In genomic region chr12:72286526-72286925, GRCh38 we compare ENCODE assay signal across 37 cellular contexts. TPM values are rescaled to one million over a fixed set of nuclear protein-coding genes. Genes with fewer than 3 reads are reported as not detected.
"Had no signal": no experiment of that assay in that cellular context is flagged by ENCODE, and none has a peak within 500 bp of the region (broad histone marks: within the 10 kb centered on the region; RNA-seq: fewer than 3 reads in every experiment).

No MANE protein-coding gene starts in this region.

- H3K9me3 ChIP-seq: adrenal gland, ascending aorta, breast epithelium, gastrocnemius medialis, heart left ventricle had no signal

- DNase-seq: activated B cell treated with CpG ODN at 0.5 μM for 24 hours; activated CD4-positive, alpha-beta memory T cell treated with anti-CD3 and anti-CD28 coated beads for 36 hours; activated CD4-positive, alpha-beta T cell treated with anti-CD3 and anti-CD28 coated beads, Interleukin-2, amount 10 ng/mL, durations not matched to agents 24 days and 14 days; activated CD8-positive, alpha-beta memory T cell treated with anti-CD3 and anti-CD28 coated beads, Interleukin-2, amount 10 ng/mL, durations not matched to agents 7 days and 5 days; activated CD8-positive, alpha-beta memory T cell treated with anti-CD3 and anti-CD28 coated beads, Interleukin-2, amount 50 U/mL, for 4 hours; activated CD8-positive, alpha-beta T cell treated with anti-CD3 and anti-CD28 coated beads, Interleukin-2, amount 10 ng/mL, durations not matched to agents 7 days and 5 days; activated effector memory CD4-positive, alpha-beta T cell treated with anti-CD3 and anti-CD28 coated beads, Interleukin-2, amount 50 U/mL, for 16 hours; activated naive CD4-positive, alpha-beta T cell treated with anti-CD3 and anti-CD28 coated beads for 36 hours; activated naive CD8-positive, alpha-beta T cell treated with anti-CD3 and anti-CD28 coated beads for 36 hours; activated naive CD8-positive, alpha-beta T cell treated with anti-CD3 and anti-CD28 coated beads, Interleukin-2, amount 50 U/mL, for 24 hours; activated T-cell treated with anti-CD3 and anti-CD28 coated beads, Interleukin-2, amount 50 U/mL, for 1 hour; activated T-cell treated with anti-CD3 and anti-CD28 coated beads, Interleukin-2, amount 50 U/mL, for 48 hours; adrenal gland; dorsolateral prefrontal cortex; effector memory CD4-positive, alpha-beta T cell; endodermal cell; foreskin keratinocyte; gastrocnemius medialis; glutamatergic neuron; heart left ventricle; T-helper 17 cell; T1000; WERI-Rb-1 had no signal

- H3K27me3 ChIP-seq: adrenal gland, ascending aorta, cardiac muscle cell, foreskin keratinocyte, gastrocnemius medialis had no signal

- H3K27ac ChIP-seq: adrenal gland, ascending aorta, breast epithelium, cardiac muscle cell, coronary artery, dorsolateral prefrontal cortex, foreskin keratinocyte, gastrocnemius medialis, heart left ventricle, WERI-Rb-1 had no signal

- H3K27ac Mint-ChIP-seq: activated B cell treated with CpG ODN at 0.5 μM for 24 hours; activated CD4-positive, alpha-beta memory T cell treated with anti-CD3 and anti-CD28 coated beads for 36 hours; activated CD4-positive, alpha-beta T cell treated with anti-CD3 and anti-CD28 coated beads, Interleukin-2, amount 10 ng/mL, durations not matched to agents 24 days and 14 days; activated CD8-positive, alpha-beta memory T cell treated with anti-CD3 and anti-CD28 coated beads, Interleukin-2, amount 10 ng/mL, durations not matched to agents 7 days and 5 days; activated CD8-positive, alpha-beta T cell treated with anti-CD3 and anti-CD28 coated beads, Interleukin-2, amount 10 ng/mL, durations not matched to agents 7 days and 5 days; activated naive CD4-positive, alpha-beta T cell treated with anti-CD3 and anti-CD28 coated beads for 36 hours; activated naive CD4-positive, alpha-beta T cell treated with anti-CD3 and anti-CD28 coated beads, Interleukin-2, amount 50 U/mL, for 24 hours; activated naive CD8-positive, alpha-beta T cell treated with anti-CD3 and anti-CD28 coated beads for 36 hours; activated naive CD8-positive, alpha-beta T cell treated with anti-CD3 and anti-CD28 coated beads, Interleukin-2, amount 50 U/mL, for 24 hours; activated T-helper 1 cell treated with anti-CD3 and anti-CD28 coated beads, Interleukin-12 subunit alpha, Interleukin-12 subunit beta, Interleukin-2, Interleukin-4 antibody, amounts not matched to agents 30 ng/mL and 10 ng/mL and 1 ng/mL, durations not matched to agents 14 hours and 24 hours and 36 hours; activated T-helper 2 cell treated with anti-CD3 and anti-CD28 coated beads, Interferon-gamma antibody, Interleukin-2, Interleukin-4, amounts not matched to agents 10 μg/mL and 5 μg/mL and 100 μg/mL, durations not matched to agents 14 hours and 24 hours and 36 hours; brain; dendritic cell treated with granulocyte-macrophage colony-stimulating factor and Interleukin-4, amounts not matched to agents 40 ng/mL and 50 ng/mL, for 4 days; endodermal cell; T-helper 17 cell; T-helper 2 cell treated with Interferon-gamma antibody and Interleukin-4, amounts not matched to agents 5 μg/mL and 100 μg/mL, for 36 hours had no signal

- H3K9me3 Mint-ChIP-seq: activated B cell treated with CpG ODN at 0.5 μM for 24 hours; activated CD4-positive, alpha-beta T cell treated with anti-CD3 and anti-CD28 coated beads, Interleukin-2, amount 10 ng/mL, durations not matched to agents 24 days and 14 days; activated naive CD4-positive, alpha-beta T cell treated with anti-CD3 and anti-CD28 coated beads for 36 hours; activated naive CD4-positive, alpha-beta T cell treated with anti-CD3 and anti-CD28 coated beads, Interleukin-2, amount 50 U/mL, for 24 hours; activated T-helper 1 cell treated with anti-CD3 and anti-CD28 coated beads, Interleukin-12 subunit alpha, Interleukin-12 subunit beta, Interleukin-2, Interleukin-4 antibody, amounts not matched to agents 30 ng/mL and 10 ng/mL and 1 ng/mL, durations not matched to agents 14 hours and 24 hours and 36 hours; activated T-helper 2 cell treated with anti-CD3 and anti-CD28 coated beads, Interferon-gamma antibody, Interleukin-2, Interleukin-4, amounts not matched to agents 10 μg/mL and 5 μg/mL and 100 μg/mL, durations not matched to agents 14 hours and 24 hours and 36 hours; brain; central memory CD8-positive, alpha-beta T cell; dendritic cell treated with granulocyte-macrophage colony-stimulating factor and Interleukin-4, amounts not matched to agents 40 ng/mL and 50 ng/mL, for 4 days; endodermal cell; T-helper 2 cell treated with Interferon-gamma antibody and Interleukin-4, amounts not matched to agents 5 μg/mL and 100 μg/mL, for 36 hours had no signal

- H3K4me1 ChIP-seq: adrenal gland, ascending aorta, breast epithelium, gastrocnemius medialis, heart left ventricle had no signal

- H3K4me1 Mint-ChIP-seq: activated B cell treated with CpG ODN at 0.5 μM for 24 hours; activated CD4-positive, alpha-beta T cell treated with anti-CD3 and anti-CD28 coated beads, Interleukin-2, amount 10 ng/mL, durations not matched to agents 24 days and 14 days; activated CD8-positive, alpha-beta memory T cell treated with anti-CD3 and anti-CD28 coated beads, Interleukin-2, amount 10 ng/mL, durations not matched to agents 7 days and 5 days; activated naive CD4-positive, alpha-beta T cell treated with anti-CD3 and anti-CD28 coated beads, Interleukin-2, amount 50 U/mL, for 24 hours; activated naive CD8-positive, alpha-beta T cell treated with anti-CD3 and anti-CD28 coated beads for 36 hours; activated naive CD8-positive, alpha-beta T cell treated with anti-CD3 and anti-CD28 coated beads, Interleukin-2, amount 50 U/mL, for 24 hours; brain; central memory CD8-positive, alpha-beta T cell; endodermal cell; T-helper 17 cell had no signal

- H3K4me3 ChIP-seq: adrenal gland, ascending aorta, breast epithelium, cardiac muscle cell, coronary artery, dorsolateral prefrontal cortex, gastrocnemius medialis, heart left ventricle had no signal

- H3K27me3 Mint-ChIP-seq: activated B cell treated with CpG ODN at 0.5 μM for 24 hours; activated CD4-positive, alpha-beta memory T cell treated with anti-CD3 and anti-CD28 coated beads for 36 hours; activated CD4-positive, alpha-beta T cell treated with anti-CD3 and anti-CD28 coated beads, Interleukin-2, amount 10 ng/mL, durations not matched to agents 24 days and 14 days; activated CD8-positive, alpha-beta memory T cell treated with anti-CD3 and anti-CD28 coated beads, Interleukin-2, amount 10 ng/mL, durations not matched to agents 7 days and 5 days; activated naive CD4-positive, alpha-beta T cell treated with anti-CD3 and anti-CD28 coated beads, Interleukin-2, amount 50 U/mL, for 24 hours; activated naive CD8-positive, alpha-beta T cell treated with anti-CD3 and anti-CD28 coated beads for 36 hours; activated naive CD8-positive, alpha-beta T cell treated with anti-CD3 and anti-CD28 coated beads, Interleukin-2, amount 50 U/mL, for 24 hours; central memory CD8-positive, alpha-beta T cell had no signal

- ATAC-seq: activated CD4-positive, CD25-positive, alpha-beta regulatory T cell treated with anti-CD3 and anti-CD28 coated beads, Interleukin-2, amount 50 U/mL, for 24 hours; activated CD8-positive, alpha-beta memory T cell treated with anti-CD3 and anti-CD28 coated beads, Interleukin-2, amount 10 ng/mL, durations not matched to agents 7 days and 5 days; activated CD8-positive, alpha-beta T cell treated with anti-CD3 and anti-CD28 coated beads, Interleukin-2, amount 10 ng/mL, durations not matched to agents 7 days and 5 days; activated naive CD8-positive, alpha-beta T cell treated with anti-CD3 and anti-CD28 coated beads, Interleukin-2, amount 50 U/mL, for 24 hours; esophagus mucosa; foreskin keratinocyte; gastrocnemius medialis; heart left ventricle; T-helper 17 cell had no signal

- H3K36me3 Mint-ChIP-seq: activated CD4-positive, alpha-beta memory T cell treated with anti-CD3 and anti-CD28 coated beads for 36 hours; activated CD8-positive, alpha-beta memory T cell treated with anti-CD3 and anti-CD28 coated beads, Interleukin-2, amount 10 ng/mL, durations not matched to agents 7 days and 5 days; activated naive CD4-positive, alpha-beta T cell treated with anti-CD3 and anti-CD28 coated beads, Interleukin-2, amount 50 U/mL, for 24 hours; activated naive CD8-positive, alpha-beta T cell treated with anti-CD3 and anti-CD28 coated beads for 36 hours; brain had no signal

- H3K4me3 Mint-ChIP-seq: activated B cell treated with CpG ODN at 0.5 μM for 24 hours; activated CD4-positive, alpha-beta memory T cell treated with anti-CD3 and anti-CD28 coated beads for 36 hours; activated CD4-positive, alpha-beta T cell treated with anti-CD3 and anti-CD28 coated beads, Interleukin-2, amount 10 ng/mL, durations not matched to agents 24 days and 14 days; activated CD8-positive, alpha-beta memory T cell treated with anti-CD3 and anti-CD28 coated beads, Interleukin-2, amount 10 ng/mL, durations not matched to agents 7 days and 5 days; activated CD8-positive, alpha-beta T cell treated with anti-CD3 and anti-CD28 coated beads, Interleukin-2, amount 10 ng/mL, durations not matched to agents 7 days and 5 days; activated naive CD4-positive, alpha-beta T cell treated with anti-CD3 and anti-CD28 coated beads for 36 hours; activated naive CD4-positive, alpha-beta T cell treated with anti-CD3 and anti-CD28 coated beads, Interleukin-2, amount 50 U/mL, for 24 hours; activated naive CD8-positive, alpha-beta T cell treated with anti-CD3 and anti-CD28 coated beads for 36 hours; activated naive CD8-positive, alpha-beta T cell treated with anti-CD3 and anti-CD28 coated beads, Interleukin-2, amount 50 U/mL, for 24 hours; activated T-helper 1 cell treated with anti-CD3 and anti-CD28 coated beads, Interleukin-12 subunit alpha, Interleukin-12 subunit beta, Interleukin-2, Interleukin-4 antibody, amounts not matched to agents 30 ng/mL and 10 ng/mL and 1 ng/mL, durations not matched to agents 14 hours and 24 hours and 36 hours; brain; central memory CD8-positive, alpha-beta T cell; dendritic cell treated with granulocyte-macrophage colony-stimulating factor and Interleukin-4, amounts not matched to agents 40 ng/mL and 50 ng/mL, for 4 days; endodermal cell; T-helper 17 cell; T-helper 2 cell treated with Interferon-gamma antibody and Interleukin-4, amounts not matched to agents 5 μg/mL and 100 μg/mL, for 36 hours had no signal

- H3K36me3 ChIP-seq: adrenal gland, ascending aorta, breast epithelium, cardiac muscle cell, gastrocnemius medialis, heart left ventricle, WERI-Rb-1 had no signal

RNA-seq across cellular contexts. Expression of gene TRHDE, which starts 14.4 kb away (rescaled TPM):
- total RNA-seq: activated B cell treated with CpG ODN at 0.5 μM for 24 hours; activated CD4-positive, alpha-beta memory T cell treated with anti-CD3 and anti-CD28 coated beads for 36 hours; activated CD4-positive, alpha-beta T cell treated with anti-CD3 and anti-CD28 coated beads, Interleukin-2, amount 10 ng/mL, durations not matched to agents 24 days and 14 days; activated CD8-positive, alpha-beta memory T cell treated with anti-CD3 and anti-CD28 coated beads for 36 hours; activated CD8-positive, alpha-beta memory T cell treated with anti-CD3 and anti-CD28 coated beads, Interleukin-2, amount 10 ng/mL, durations not matched to agents 7 days and 5 days; activated CD8-positive, alpha-beta T cell treated with anti-CD3 and anti-CD28 coated beads, Interleukin-2, amount 10 ng/mL, durations not matched to agents 7 days and 5 days; activated naive CD4-positive, alpha-beta T cell treated with anti-CD3 and anti-CD28 coated beads for 36 hours; activated naive CD8-positive, alpha-beta T cell treated with anti-CD3 and anti-CD28 coated beads for 36 hours; activated T-helper 1 cell treated with anti-CD3 and anti-CD28 coated beads, Interleukin-12 subunit alpha, Interleukin-12 subunit beta, Interleukin-2, Interleukin-4 antibody, amounts not matched to agents 30 ng/mL and 10 ng/mL and 1 ng/mL, durations not matched to agents 14 hours and 24 hours and 36 hours; activated T-helper 2 cell treated with anti-CD3 and anti-CD28 coated beads, Interferon-gamma antibody, Interleukin-2, Interleukin-4, amounts not matched to agents 10 μg/mL and 5 μg/mL and 100 μg/mL, durations not matched to agents 14 hours and 24 hours and 36 hours; cardiac muscle cell had no signal
